17 cellular contexts compared by ENCODE assay signal in the genomic region with DNA sequence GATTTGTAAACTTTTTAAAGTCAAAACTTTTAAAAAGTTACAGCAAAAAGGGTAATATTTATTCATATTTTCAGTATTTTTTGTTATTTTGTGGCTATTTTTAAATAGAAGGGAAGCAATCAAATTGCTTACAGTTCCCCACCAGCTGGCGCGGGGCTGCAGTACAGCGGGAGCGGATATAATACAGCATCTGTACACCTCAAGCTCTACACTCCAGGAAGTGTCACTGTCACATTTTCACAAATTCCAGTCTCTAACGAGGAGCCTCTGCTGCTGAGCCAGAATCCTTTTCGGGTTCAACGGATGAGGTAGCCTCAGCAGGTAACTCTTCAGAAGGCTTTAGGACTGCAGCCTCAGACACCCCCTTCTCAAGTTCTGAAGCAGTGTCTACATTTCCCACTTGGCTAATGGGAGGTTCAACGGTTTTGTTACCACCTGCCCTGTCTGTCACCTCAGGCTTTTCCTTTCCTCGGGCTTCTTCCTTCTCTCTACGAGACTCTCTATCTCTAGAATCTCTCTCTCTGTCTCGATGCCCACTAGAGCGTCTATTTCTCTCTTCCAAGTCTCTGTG. TPM values are rescaled to one million over a fixed set of nuclear protein-coding genes. Genes with fewer than 3 reads are reported as not detected.
DNase-seq lines count a peak whose midpoint lies in the region; ATAC-seq and TF ChIP-seq lines count a peak whose summit lies in the region.
"Had no signal": no experiment of that assay in that cellular context is flagged by ENCODE, and none has a peak within 500 bp of the region (broad histone marks: within the 10 kb centered on the region; RNA-seq: fewer than 3 reads in every experiment).

No MANE protein-coding gene starts in this region.

- no peaks in the 10 kb centered on the region for H3K27me3 Mint-ChIP-seq in activated naive CD4-positive, alpha-beta T cell treated with anti-CD3 and anti-CD28 coated beads, Interleukin-2, amount 10 ng/mL, durations not matched to agents 7 days and 5 days
- H3K27me3 Mint-ChIP-seq: stimulated activated naive CD8-positive, alpha-beta T cell treated with anti-CD3 and anti-CD28 coated beads, Interleukin-15, amount 100 ng/mL, for 72 hours had no signal

- intact Hi-C loops in PC-3 (cut with micrococcal nuclease) (no loop called here), mammary epithelial cell (cut with micrococcal nuclease) (no loop called here)

- in situ Hi-C loops in mammary epithelial cell (cut with MboI; ENCODE audit: low sequenced_read_pairs in 2 of 2), result no loop called here

- WGBS in mammary epithelial cell (ENCODE audit: low coverage, missing lambda C conversion rate), result 86% methylated on average over 11 of the region's 12 CpGs

- no peak overlapping the region for H3K4me2 ChIP-seq in PC-3 (ENCODE audit: low read length)
- H3K4me2 ChIP-seq in mammary epithelial cell (ENCODE audit: insufficient read depth, low read depth, low read length), result no peak overlapping the region
- H3K4me2 ChIP-seq: KMS-11 had no signal

- H3F3A ChIP-seq in PC-3 (ENCODE audit: low read length, unreplicated experiment), result peaks cover 4% of the 10 kb centered on the region

- no peak for ATAC-seq in activated naive CD4-positive, alpha-beta T cell treated with anti-CD3 and anti-CD28 coated beads, Interleukin-2, amount 50 U/mL, for 72 hours
- ATAC-seq in PC-3 (no peak), HG02642 (IDR thresholded peaks at IDR 0.05; ENCODE audit: poor library complexity, unreplicated experiment) (no peak)
- ATAC-seq in stimulated activated effector memory CD8-positive, alpha-beta T cell treated with anti-CD3 and anti-CD28 coated beads, Interleukin-12 subunit alpha, Interleukin-12 subunit beta, amount 100 ng/mL, for 72 hours, result no peak
- ATAC-seq: activated CD4-positive, CD25-positive, alpha-beta regulatory T cell treated with anti-CD3 and anti-CD28 coated beads, Interleukin-2, amount 50 U/mL, for 24 hours; left lung had no signal

- H3K36me3 ChIP-seq in PC-3 (ENCODE audit: low read depth, low read length) (peaks cover 42% of the 10 kb centered on the region), mammary epithelial cell (ENCODE audit: insufficient read depth, low read length) (peaks cover 6% of the 10 kb centered on the region)

- H3K4me3 Mint-ChIP-seq in activated naive CD4-positive, alpha-beta T cell treated with anti-CD3 and anti-CD28 coated beads, Interleukin-2, amount 10 ng/mL, durations not matched to agents 7 days and 5 days, result no peak overlapping the region
- H3K4me3 Mint-ChIP-seq in stimulated activated effector memory CD8-positive, alpha-beta T cell treated with anti-CD3 and anti-CD28 coated beads, Interleukin-12 subunit alpha, Interleukin-12 subunit beta, amount 100 ng/mL, for 72 hours, result no peak overlapping the region
- H3K4me3 Mint-ChIP-seq: stimulated activated naive CD8-positive, alpha-beta T cell treated with anti-CD3 and anti-CD28 coated beads, Interleukin-15, amount 100 ng/mL, for 72 hours had no signal

- H3K9me3 ChIP-seq in PC-3 (ENCODE audit: low read length) (no peaks in the 10 kb centered on the region), mammary epithelial cell (replicated peaks; ENCODE audit: insufficient read depth, low read length) (no peaks in the 10 kb centered on the region)
- H3K9me3 ChIP-seq: adrenal gland, left lung had no signal

- H2AFZ ChIP-seq in PC-3 (ENCODE audit: low read length) (no peak overlapping the region), mammary epithelial cell (ENCODE audit: low read depth, low read length) (no peak overlapping the region)

- POLR2A ChIA-PET in PC-3 (lab: Charles Lee; ENCODE audit: unreplicated experiment), result no interaction called here

- H3K79me2 ChIP-seq in PC-3 (ENCODE audit: low read length) (peaks cover 6% of the 10 kb centered on the region; the same call in 1 of the 2 replicates), mammary epithelial cell (ENCODE audit: insufficient read depth, low read length) (peaks cover 9% of the 10 kb centered on the region)

- no peaks in the 10 kb centered on the region for H3K4me1 ChIP-seq in PC-3 (ENCODE audit: insufficient read depth, low read length)
- peaks cover 13% of the 10 kb centered on the region for H3K4me1 ChIP-seq in mammary epithelial cell (ENCODE audit: insufficient read depth, low read length)

- H3K9me2 ChIP-seq in PC-3 (replicated peaks; ENCODE audit: low read length), result no peaks in the 10 kb centered on the region

- no peaks in the 10 kb centered on the region for H3K27me3 ChIP-seq in PC-3 (ENCODE audit: low read length)
- H3K27me3 ChIP-seq in mammary epithelial cell (ENCODE audit: insufficient read depth, low read length), result no peaks in the 10 kb centered on the region
- H3K27me3 ChIP-seq: adrenal gland, left lung had no signal

- BruUV-seq in PC-3 (replicated peaks; lab: Mats Ljungman, UMichigan) (TSS peak; percentile 44), mammary epithelial cell (replicated peaks; lab: Mats Ljungman, UMichigan) (TSS peak; percentile 75)

- peak overlapping the region; percentile 6 for H3K27ac Mint-ChIP-seq in activated naive CD4-positive, alpha-beta T cell treated with anti-CD3 and anti-CD28 coated beads, Interleukin-2, amount 10 ng/mL, durations not matched to agents 7 days and 5 days
- H3K27ac Mint-ChIP-seq in activated naive CD4-positive, alpha-beta T cell treated with anti-CD3 and anti-CD28 coated beads, Interleukin-2, amount 50 U/mL, for 72 hours, result peak overlapping the region in 1 of 2 donors; percentile 24
- peak overlapping the region; percentile 14 for H3K27ac Mint-ChIP-seq in stimulated activated effector memory CD8-positive, alpha-beta T cell treated with anti-CD3 and anti-CD28 coated beads, Interleukin-12 subunit alpha, Interleukin-12 subunit beta, amount 100 ng/mL, for 72 hours

- no peaks in the 10 kb centered on the region for H3K9me3 Mint-ChIP-seq in activated naive CD4-positive, alpha-beta T cell treated with anti-CD3 and anti-CD28 coated beads, Interleukin-2, amount 10 ng/mL, durations not matched to agents 7 days and 5 days
- no peaks in the 10 kb centered on the region for H3K9me3 Mint-ChIP-seq in activated naive CD4-positive, alpha-beta T cell treated with anti-CD3 and anti-CD28 coated beads, Interleukin-2, amount 50 U/mL, for 72 hours
- H3K9me3 Mint-ChIP-seq in stimulated activated effector memory CD8-positive, alpha-beta T cell treated with anti-CD3 and anti-CD28 coated beads, Interleukin-12 subunit alpha, Interleukin-12 subunit beta, amount 100 ng/mL, for 72 hours, result no peaks in the 10 kb centered on the region
- H3K9me3 Mint-ChIP-seq: stimulated activated naive CD8-positive, alpha-beta T cell treated with anti-CD3 and anti-CD28 coated beads, Interleukin-15, amount 100 ng/mL, for 72 hours had no signal

- no peak overlapping the region for H3K4me3 ChIP-seq in PC-3 (ENCODE audit: low read length)
- no peak overlapping the region for H3K4me3 ChIP-seq in mammary epithelial cell (replicated peaks in 1 of 3; ENCODE audit: insufficient read depth in 1 of 3, low read depth in 2 of 3, low read length in 3 of 3)
- H3K4me3 ChIP-seq: adrenal gland, left lung had no signal

- H3K4me1 Mint-ChIP-seq in activated naive CD4-positive, alpha-beta T cell treated with anti-CD3 and anti-CD28 coated beads, Interleukin-2, amount 10 ng/mL, durations not matched to agents 7 days and 5 days, result peaks cover 23% of the 10 kb centered on the region
- peaks cover 25% of the 10 kb centered on the region for H3K4me1 Mint-ChIP-seq in stimulated activated effector memory CD8-positive, alpha-beta T cell treated with anti-CD3 and anti-CD28 coated beads, Interleukin-12 subunit alpha, Interleukin-12 subunit beta, amount 100 ng/mL, for 72 hours

- H3K9ac ChIP-seq in PC-3 (ENCODE audit: low read length), result no peak overlapping the region
- H3K9ac ChIP-seq in mammary epithelial cell (ENCODE audit: insufficient read depth, low read length), result no peak overlapping the region
- H3K9ac ChIP-seq: KMS-11 had no signal

- no peak for DNase-seq in activated naive CD4-positive, alpha-beta T cell treated with anti-CD3 and anti-CD28 coated beads, Interleukin-2, amount 10 ng/mL, durations not matched to agents 7 days and 5 days
- no peak for DNase-seq in activated naive CD4-positive, alpha-beta T cell treated with anti-CD3 and anti-CD28 coated beads, Interleukin-2, amount 50 U/mL, for 72 hours (ENCODE audit: low spot score in 2 of 2)
- DNase-seq in PC-3 (no peak), mammary epithelial cell (no peak), NCI-H2081 treated with DMSO at 0.1 percent for 48 hours (lab: John Stamatoyannopoulos, UW) (no peak), GDM1 (lab: John Stamatoyannopoulos, UW) (no peak)
- peak in 1 of 2 donors; percentile 30 for DNase-seq in stimulated activated effector memory CD8-positive, alpha-beta T cell treated with anti-CD3 and anti-CD28 coated beads, Interleukin-12 subunit alpha, Interleukin-12 subunit beta, amount 100 ng/mL, for 72 hours (ENCODE audit: low spot score in 2 of 2)
- DNase-seq: ACHN; adrenal gland; foreskin melanocyte; left lung; NCI-H1436; NCI-H526; stimulated activated naive CD8-positive, alpha-beta T cell treated with anti-CD3 and anti-CD28 coated beads, Interleukin-15, amount 100 ng/mL, for 72 hours had no signal

- CTCF ChIA-PET in activated naive CD4-positive, alpha-beta T cell treated with anti-CD3 and anti-CD28 coated beads, Interleukin-2, amount 10 ng/mL, durations not matched to agents 7 days and 5 days (lab: Charles Lee), result no interaction called here
- CTCF ChIA-PET in PC-3 (lab: Charles Lee) (interaction anchor here (0.6 kb wide), 1 partner anchor 62 kb away, joined by 3 read pairs; no protein-coding TSS in a partner anchor), mammary epithelial cell (lab: Charles Lee; ENCODE audit: low non-redundant PET) (no interaction called here)

- no peak for TF ChIP-seq CTCF in PC-3 (conservative IDR thresholded peaks at IDR 0.05; ENCODE audit: low read depth, low read length)
- TF ChIP-seq CTCF in mammary epithelial cell (conservative IDR thresholded peaks at IDR 0.05 in 1 of 2, IDR thresholded peaks at IDR 0.05 in 1 of 2; ENCODE audit: extremely low read depth in 1 of 2, insufficient read depth in 1 of 2, low read depth in 1 of 2, low read length in 2 of 2), result no peak

- H4K20me1 ChIP-seq in PC-3 (ENCODE audit: low read length) (peaks cover 10% of the 10 kb centered on the region; the same call in 1 of the 2 replicates), mammary epithelial cell (ENCODE audit: insufficient read depth, low read length) (no peaks in the 10 kb centered on the region)

- H3K27ac ChIP-seq in PC-3 (ENCODE audit: low read length) (no peak overlapping the region), mammary epithelial cell (ENCODE audit: insufficient read depth, low read depth, low read length) (no peak overlapping the region)
- H3K27ac ChIP-seq: KMS-11, left lung had no signal

- dilution Hi-C loops in mammary epithelial cell (cut with HindIII; ENCODE audit: low sequenced_read_pairs), result no loop called here

- peaks cover 38% of the 10 kb centered on the region for H3K36me3 Mint-ChIP-seq in activated naive CD4-positive, alpha-beta T cell treated with anti-CD3 and anti-CD28 coated beads, Interleukin-2, amount 10 ng/mL, durations not matched to agents 7 days and 5 days
- peaks cover 15 to 40% of the 10 kb centered on the region in 2 donors for H3K36me3 Mint-ChIP-seq in activated naive CD4-positive, alpha-beta T cell treated with anti-CD3 and anti-CD28 coated beads, Interleukin-2, amount 50 U/mL, for 72 hours
- peaks cover 59% of the 10 kb centered on the region for H3K36me3 Mint-ChIP-seq in stimulated activated effector memory CD8-positive, alpha-beta T cell treated with anti-CD3 and anti-CD28 coated beads, Interleukin-12 subunit alpha, Interleukin-12 subunit beta, amount 100 ng/mL, for 72 hours

RNA-seq across cellular contexts. Expression of a gene that starts 11.7 kb away (rescaled TPM):
- 100 to 1,000 TPM; 193 to 270 TPM for total RNA-seq in activated naive CD4-positive, alpha-beta T cell treated with anti-CD3 and anti-CD28 coated beads, Interleukin-2, amount 50 U/mL, for 72 hours
- total RNA-seq in PC-3 (2014; rRNA removed) (398 and 409 TPM in 2 replicates), mammary epithelial cell (100 to 1,000 TPM; 104 to 184 TPM)
- 415 TPM for polyA plus RNA-seq in mammary epithelial cell
- 171 TPM for polyA minus RNA-seq in mammary epithelial cell
